1 cellular context compared by ENCODE assay signal in genomic region chr15:69088300-69088965, GRCh38.
TF ChIP-seq lines count a peak whose summit lies in the region.

No MANE protein-coding gene starts in this region.

TF ChIP-seq in SK-N-SH, 30 proteins besides CTCF, POLR2A, EP300 and RAD21 (continued from another document):
- TF ChIP-seq CHD2 (IDR thresholded peaks at IDR 0.05; ENCODE audit: low read length, partially characterized antibody) (no peak), RFX5 (IDR thresholded peaks at IDR 0.05; ENCODE audit: low read length) (no peak), POLR2AphosphoS5 (IDR thresholded peaks at IDR 0.05; ENCODE audit: low read depth, low read length) (no peak), FOXJ3 (CRISPR knock-in tag; IDR thresholded peaks at IDR 0.05) (no peak), MAX (IDR thresholded peaks at IDR 0.05; ENCODE audit: low read depth) (no peak)
